ENCODE assay signal across 15 cellular contexts in genomic region chr15:88631464-88632028, GRCh38. TPM values are rescaled to one million over a fixed set of nuclear protein-coding genes. Genes with fewer than 3 reads are reported as not detected.
A peak's percentile ranks its signal among the peaks of the same experiment; 100 is the strongest.
DNase-seq lines count a peak whose midpoint lies in the region; ATAC-seq, FAIRE-seq and TF ChIP-seq lines count a peak whose summit lies in the region.
"Had no signal": no experiment of that assay in that cellular context is flagged by ENCODE, and none has a peak within 500 bp of the region (broad histone marks: within the 10 kb centered on the region; RNA-seq: fewer than 3 reads in every experiment).

No MANE protein-coding gene starts in this region.

- peaks cover 98% of the 10 kb centered on the region for H3K4me1 Mint-ChIP-seq in activated T-cell treated with anti-CD3 and anti-CD28 coated beads, Interleukin-2, amount 50 U/mL, for 72 hours (ENCODE audit: low read depth)
- peaks cover 91% of the 10 kb centered on the region for H3K4me1 Mint-ChIP-seq in activated CD8-positive, alpha-beta T cell treated with anti-CD3 and anti-CD28 coated beads for 36 hours (ENCODE audit: low read depth)

- no peaks in the 10 kb centered on the region for H3K27me3 ChIP-seq in upper lobe of left lung
- H3K27me3 ChIP-seq: esophagus muscularis mucosa had no signal

- no peak overlapping the region for H3K9ac ChIP-seq in kidney (ENCODE audit: low read length in 2 of 2)

- no peaks in the 10 kb centered on the region for H3K9me3 Mint-ChIP-seq in activated T-cell treated with anti-CD3 and anti-CD28 coated beads, Interleukin-2, amount 50 U/mL, for 72 hours
- H3K9me3 Mint-ChIP-seq in activated CD8-positive, alpha-beta T cell treated with anti-CD3 and anti-CD28 coated beads for 36 hours: no peaks in the 10 kb centered on the region

- H3K27ac ChIP-seq in kidney (ENCODE audit: low read depth in 2 of 2, low read length in 2 of 2) (no peak overlapping the region), upper lobe of left lung (peak overlapping the region in 3 of 4 donors; percentile 79 to 86 (median 81))
- H3K27ac ChIP-seq: SK-N-MC had no signal

- POLR2A ChIA-PET in activated CD8-positive, alpha-beta T cell treated with anti-CD3 and anti-CD28 coated beads for 36 hours (lab: Charles Lee): interaction anchor here (0.6 to 2.5 kb wide), 4 partner anchors 8 to 28 kb away, joined by 3 to 10 read pairs (median 4); no protein-coding TSS in a partner anchor

- no peak for TF ChIP-seq POLR2A in upper lobe of left lung (IDR thresholded peaks at IDR 0.05)

- CTCF ChIA-PET in activated CD8-positive, alpha-beta T cell treated with anti-CD3 and anti-CD28 coated beads for 36 hours (lab: Charles Lee): interaction anchor here (1.4 to 2.6 kb wide), 3 partner anchors 7 to 33 kb away, joined by 5 to 13 read pairs (median 12); no protein-coding TSS in a partner anchor

- H3K27me3 Mint-ChIP-seq in activated T-cell treated with anti-CD3 and anti-CD28 coated beads, Interleukin-2, amount 50 U/mL, for 72 hours (ENCODE audit: low read depth): no peaks in the 10 kb centered on the region
- no peaks in the 10 kb centered on the region for H3K27me3 Mint-ChIP-seq in activated CD8-positive, alpha-beta T cell treated with anti-CD3 and anti-CD28 coated beads for 36 hours

- H3K4me1 ChIP-seq in kidney (ENCODE audit: control insufficient read depth in 1 of 2, insufficient read depth in 1 of 2, low read depth in 1 of 2, low read length in 2 of 2): no peaks in the 10 kb centered on the region
- H3K4me1 ChIP-seq in upper lobe of left lung: peaks cover 21 to 62% (median 41%) of the 10 kb centered on the region in 4 donors
- H3K4me1 ChIP-seq: HAP-1 had no signal

- H3K9me3 ChIP-seq in kidney (ENCODE audit: control insufficient read depth in 1 of 2, low read length in 2 of 2): no peaks in the 10 kb centered on the region
- H3K9me3 ChIP-seq in upper lobe of left lung: no peaks in the 10 kb centered on the region
- H3K9me3 ChIP-seq: esophagus muscularis mucosa, HAP-1 had no signal

- peak overlapping the region; percentile 38 for H3K27ac Mint-ChIP-seq in activated T-cell treated with anti-CD3 and anti-CD28 coated beads, Interleukin-2, amount 50 U/mL, for 72 hours
- peak overlapping the region; percentile 85 for H3K27ac Mint-ChIP-seq in activated CD8-positive, alpha-beta T cell treated with anti-CD3 and anti-CD28 coated beads for 36 hours

- H3K36me3 ChIP-seq in kidney (ENCODE audit: control insufficient read depth in 1 of 2, insufficient read depth in 2 of 2, low read length in 2 of 2): peaks cover 14 to 18% of the 10 kb centered on the region in 2 donors
- peaks cover 0 to 49% (median 14%) of the 10 kb centered on the region in 4 donors for H3K36me3 ChIP-seq in upper lobe of left lung

- ATAC-seq in activated T-cell treated with anti-CD3 and anti-CD28 coated beads, Interleukin-2, amount 50 U/mL, for 72 hours (replicated peaks in 1 of 2): no peak
- no peak for ATAC-seq in activated CD8-positive, alpha-beta T cell treated with anti-CD3 and anti-CD28 coated beads for 36 hours
- no peak for ATAC-seq in upper lobe of left lung (ENCODE audit: low FRiP score in 2 of 2)
- ATAC-seq in stimulated activated naive CD8-positive, alpha-beta T cell treated with anti-CD3 and anti-CD28 coated beads, Interleukin-15, Interleukin-2, amounts not matched to agents 100 U/mL and 50 U/mL, for 24 hours: no peak

- WGBS in upper lobe of left lung, 2 donors: 89 to 94% methylated on average over 10 to 12 of the region's 12 CpGs

- no peak for TF ChIP-seq CTCF in activated CD8-positive, alpha-beta T cell treated with anti-CD3 and anti-CD28 coated beads for 36 hours (IDR thresholded peaks at IDR 0.05)
- TF ChIP-seq CTCF in kidney (IDR thresholded peaks at IDR 0.05; ENCODE audit: borderline replicate concordance, extremely low read depth, insufficient read depth) (no peak), upper lobe of left lung (IDR thresholded peaks at IDR 0.05) (no peak)

- H3K4me3 ChIP-seq in kidney (ENCODE audit: low read length in 2 of 2) (no peak overlapping the region), upper lobe of left lung (no peak overlapping the region)
- H3K4me3 ChIP-seq: esophagus muscularis mucosa, HAP-1, SK-N-MC had no signal

- FAIRE-seq in kidney (lab: Jason Lieb, UNC) (no peak), urothelium cell line (lab: Jason Lieb, UNC) (no peak)
- FAIRE-seq: GM18507 had no signal

- no peak overlapping the region for H3K4me3 Mint-ChIP-seq in activated T-cell treated with anti-CD3 and anti-CD28 coated beads, Interleukin-2, amount 50 U/mL, for 72 hours
- H3K4me3 Mint-ChIP-seq in activated CD8-positive, alpha-beta T cell treated with anti-CD3 and anti-CD28 coated beads for 36 hours: no peak overlapping the region

- intact Hi-C loops in activated CD8-positive, alpha-beta T cell treated with anti-CD3 and anti-CD28 coated beads for 36 hours (cut with micrococcal nuclease): no loop called here
- intact Hi-C loops in kidney (cut with DNase I): no loop called here

- DNase-seq in activated T-cell treated with anti-CD3 and anti-CD28 coated beads, Interleukin-2, amount 50 U/mL, for 72 hours: no peak
- DNase-seq in activated T-cell treated with anti-CD3 and anti-CD28 coated beads, Interleukin-2, amount 50 U/mL, for 48 hours: no peak
- DNase-seq in activated CD8-positive, alpha-beta T cell treated with anti-CD3 and anti-CD28 coated beads for 36 hours: no peak
- peak; percentile 62 for DNase-seq in kidney
- no peak for DNase-seq in upper lobe of left lung
- no peak for DNase-seq in urothelium cell line (ENCODE audit: low spot score)
- no peak for DNase-seq in superior temporal gyrus (ENCODE audit: extremely low spot score)
- no peak for DNase-seq in stimulated activated naive CD8-positive, alpha-beta T cell treated with anti-CD3 and anti-CD28 coated beads, Interleukin-15, Interleukin-2, amounts not matched to agents 100 U/mL and 50 U/mL, for 24 hours
- DNase-seq: caudate nucleus; NCI-H1436 treated with DMSO at 0.1 percent for 48 hours; stimulated activated CD4-positive, alpha-beta T cell treated with anti-CD3 and anti-CD28 coated beads, Interleukin-12 subunit alpha, Interleukin-12 subunit beta, amount 100 ng/mL, for 4 hours had no signal

- no peak for TF ChIP-seq EP300 in upper lobe of left lung (IDR thresholded peaks at IDR 0.05)

- H3K36me3 Mint-ChIP-seq in activated T-cell treated with anti-CD3 and anti-CD28 coated beads, Interleukin-2, amount 50 U/mL, for 72 hours (ENCODE audit: insufficient read depth in 2 of 2): peaks cover 14 to 40% of the 10 kb centered on the region in 2 donors
- H3K36me3 Mint-ChIP-seq in activated CD8-positive, alpha-beta T cell treated with anti-CD3 and anti-CD28 coated beads for 36 hours (ENCODE audit: low read depth): peaks cover 80% of the 10 kb centered on the region

RNA-seq across cellular contexts. Expression of gene ISG20, which starts 7.3 kb away (rescaled TPM):
- total RNA-seq in activated T-cell treated with anti-CD3 and anti-CD28 coated beads, Interleukin-2, amount 50 U/mL, for 72 hours: 100 to 1,000 TPM; 102 to 215 TPM
- 10 to 100 TPM; 75.1 to 82.8 TPM for total RNA-seq in activated CD8-positive, alpha-beta T cell treated with anti-CD3 and anti-CD28 coated beads for 36 hours
- total RNA-seq in kidney (25.5 TPM), upper lobe of left lung (100 to 1,000 TPM in 1 of 6 donors, 10 to 100 TPM in 5; 41.3 to 119 (median 67.0) TPM)
- polyA plus RNA-seq in kidney (ENCODE audit: insufficient read depth, low read depth, low replicate concordance): 7.3 TPM

RNA-seq across cellular contexts. Expression of gene AEN, which starts 10.4 kb away (rescaled TPM):
- total RNA-seq in activated T-cell treated with anti-CD3 and anti-CD28 coated beads, Interleukin-2, amount 50 U/mL, for 72 hours: 100 to 1,000 TPM in 1 of 2 donors, 10 to 100 TPM in 1; 99.4 to 155 TPM
- 10 to 100 TPM; 55.2 to 58.4 TPM for total RNA-seq in activated CD8-positive, alpha-beta T cell treated with anti-CD3 and anti-CD28 coated beads for 36 hours
- 17.4 TPM for total RNA-seq in kidney
- polyA plus RNA-seq in kidney (ENCODE audit: insufficient read depth, low read depth, low replicate concordance): 6.2 TPM
- total RNA-seq in upper lobe of left lung: 10 to 100 TPM in 5 of 6 donors, 1 to 10 TPM in 1; 7.5 to 37.6 (median 18.4) TPM

Comparison
In these comparisons a context has a peak if more than half of its experiments do, and no peak if none do; other contexts are left out.
1. H3K27ac ChIP-seq: peak in upper lobe of left lung (3 of 4); none in kidney (0 of 2).